36 cellular contexts compared by ENCODE assay signal in the genomic region with DNA sequence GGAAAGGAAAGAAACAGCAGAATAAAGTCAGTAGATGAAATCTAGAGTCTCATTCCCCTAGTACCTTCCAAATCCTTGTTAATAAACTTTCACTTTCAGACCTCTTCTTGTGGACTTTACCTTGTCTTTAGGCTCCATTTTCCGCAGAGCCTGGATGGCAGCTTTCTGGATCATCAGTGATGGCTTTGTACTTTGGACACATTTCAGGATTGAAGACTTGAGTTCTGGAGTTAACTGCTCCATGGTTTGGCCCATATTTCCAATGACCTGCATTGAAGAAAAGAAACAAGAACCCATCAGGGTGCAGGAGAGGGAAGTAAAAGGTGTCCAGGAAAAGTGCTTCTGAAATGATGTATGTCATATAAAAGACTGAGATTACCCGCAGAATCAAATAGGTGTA. TPM values are rescaled to one million over a fixed set of nuclear protein-coding genes. Genes with fewer than 3 reads are reported as not detected.
"Had no signal": no experiment of that assay in that cellular context is flagged by ENCODE, and none has a peak within 500 bp of the region (broad histone marks: within the 10 kb centered on the region; RNA-seq: fewer than 3 reads in every experiment).

No MANE protein-coding gene starts in this region.

- H3K36me3 ChIP-seq: adrenal gland, brain microvascular endothelial cell, breast epithelium, cardiac muscle cell had no signal

- ATAC-seq: activated naive CD4-positive, alpha-beta T cell treated with anti-CD3 and anti-CD28 coated beads, Interleukin-2, amount 50 U/mL, for 72 hours; activated naive CD8-positive, alpha-beta T cell treated with anti-CD3 and anti-CD28 coated beads, Interleukin-2, amount 50 U/mL, for 24 hours; activated T-cell treated with anti-CD3 and anti-CD28 coated beads, Interleukin-2, amount 50 U/mL, for 4 hours; activated T-cell treated with anti-CD3 and anti-CD28 coated beads, Interleukin-2, amount 50 U/mL, for 72 hours; activated T-helper 17 cell treated with anti-CD3 and anti-CD28 coated beads, Interleukin-2, amount 50 U/mL, for 72 hours; body of pancreas had no signal

- DNase-seq: activated effector memory CD4-positive, alpha-beta T cell treated with anti-CD3 and anti-CD28 coated beads, Interleukin-2, amount 50 U/mL, for 16 hours; activated effector memory CD4-positive, alpha-beta T cell treated with Interleukin-2 at 50 U/mL for 16 hours; activated gamma-delta T cell; activated gamma-delta T cell treated with Interleukin-2 at 50 U/mL for 16 hours; activated naive CD4-positive, alpha-beta T cell; activated naive CD4-positive, alpha-beta T cell treated with anti-CD3 and anti-CD28 coated beads for 36 hours; activated naive CD4-positive, alpha-beta T cell treated with anti-CD3 and anti-CD28 coated beads, Interleukin-2, amount 10 ng/mL, durations not matched to agents 7 days and 5 days; activated naive CD4-positive, alpha-beta T cell treated with anti-CD3 and anti-CD28 coated beads, Interleukin-2, amount 50 U/mL, for 16 hours; activated naive CD4-positive, alpha-beta T cell treated with Interleukin-2 at 50 U/mL for 16 hours; activated naive CD8-positive, alpha-beta T cell treated with anti-CD3 and anti-CD28 coated beads for 36 hours; activated naive CD8-positive, alpha-beta T cell treated with anti-CD3 and anti-CD28 coated beads, Interleukin-2, amount 10 ng/mL, durations not matched to agents 7 days and 5 days; activated naive CD8-positive, alpha-beta T cell treated with anti-CD3 and anti-CD28 coated beads, Interleukin-2, amount 50 U/mL, for 24 hours; activated T-cell treated with anti-CD3 and anti-CD28 coated beads, Interleukin-2, amount 50 U/mL, for 1 hour; activated T-cell treated with anti-CD3 and anti-CD28 coated beads, Interleukin-2, amount 50 U/mL, for 24 hours; activated T-cell treated with anti-CD3 and anti-CD28 coated beads, Interleukin-2, amount 50 U/mL, for 4 hours; activated T-cell treated with anti-CD3 and anti-CD28 coated beads, Interleukin-2, amount 50 U/mL, for 48 hours; activated T-cell treated with anti-CD3 and anti-CD28 coated beads, Interleukin-2, amount 50 U/mL, for 72 hours; adrenal gland; amniotic stem cell; amygdala; anterior cingulate cortex; aorta; body of pancreas; brain microvascular endothelial cell; caudate nucleus; central memory CD4-positive, alpha-beta T cell; cerebellar nuclear complex had no signal

- FAIRE-seq: astrocyte, bronchial epithelial cell had no signal

- H3K4me3 ChIP-seq: adrenal gland, ascending aorta, body of pancreas, breast epithelium, cardiac muscle cell had no signal

- H3K9me3 ChIP-seq: adrenal gland, ascending aorta, body of pancreas, breast epithelium had no signal

- H3K27me3 ChIP-seq: adrenal gland, ascending aorta, body of pancreas, brain microvascular endothelial cell, breast epithelium, cardiac muscle cell had no signal

- H3K27ac ChIP-seq: adrenal gland, ascending aorta, body of pancreas, brain microvascular endothelial cell, breast epithelium, cardiac muscle cell had no signal

- H3K4me1 ChIP-seq: adrenal gland, body of pancreas, breast epithelium had no signal

RNA-seq across cellular contexts. Expression of a gene that starts 14.4 kb away (rescaled TPM):
- total RNA-seq: activated naive CD4-positive, alpha-beta T cell treated with anti-CD3 and anti-CD28 coated beads for 36 hours; activated naive CD4-positive, alpha-beta T cell treated with anti-CD3 and anti-CD28 coated beads, Interleukin-2, amount 50 U/mL, for 72 hours; activated naive CD8-positive, alpha-beta T cell treated with anti-CD3 and anti-CD28 coated beads for 36 hours; activated naive CD8-positive, alpha-beta T cell treated with anti-CD3 and anti-CD28 coated beads, Interleukin-2, amount 10 ng/mL, durations not matched to agents 7 days and 5 days; activated T-cell treated with anti-CD3 and anti-CD28 coated beads, Interleukin-2, amount 50 U/mL, for 72 hours; activated T-helper 1 cell treated with anti-CD3 and anti-CD28 coated beads, Interleukin-12 subunit alpha, Interleukin-12 subunit beta, Interleukin-2, Interleukin-4 antibody, amounts not matched to agents 30 ng/mL and 10 ng/mL and 1 ng/mL, durations not matched to agents 14 hours and 24 hours and 36 hours; activated T-helper 17 cell treated with anti-CD3 and anti-CD28 coated beads, Interleukin-2, amount 50 U/mL, for 72 hours; activated T-helper 2 cell treated with anti-CD3 and anti-CD28 coated beads, Interferon-gamma antibody, Interleukin-2, Interleukin-4, amounts not matched to agents 10 μg/mL and 5 μg/mL and 100 μg/mL, durations not matched to agents 14 hours and 24 hours and 36 hours had no signal
